1 cellular context compared by ENCODE assay signal in genomic region chr12:56189336-56189917, GRCh38.
TF ChIP-seq lines count a peak whose summit lies in the region.

Gene SMARCC2, minus strand, starts transcription at chr12:56189483. Its CDS starts 22 bp downstream, at chr12:56189461.

TF ChIP-seq in H1, 55 proteins besides CTCF, POLR2A, EP300 and RAD21:
- TF ChIP-seq SIN3A (conservative IDR thresholded peaks at IDR 0.05 in 1 of 2, IDR thresholded peaks at IDR 0.05 in 1 of 2; ENCODE audit: low read depth in 1 of 2, low read length in 2 of 2), result peak; percentile 13 to 45; a peak in 1 of 4 replicates
- no peak for TF ChIP-seq HDAC2 (IDR thresholded peaks at IDR 0.05; ENCODE audit: borderline replicate concordance in 1 of 2, low read depth in 2 of 2, low read length in 2 of 2)
- no peak for TF ChIP-seq SP2 (IDR thresholded peaks at IDR 0.05; ENCODE audit: low read length)
- peak; percentile 55 for TF ChIP-seq TAF1 (IDR thresholded peaks at IDR 0.05; ENCODE audit: low read depth, low read length)
- TF ChIP-seq POLR2AphosphoS5 (IDR thresholded peaks at IDR 0.05; ENCODE audit: low read depth, low read length), result peak; percentile 72
- peak; percentile 22; the same call in 1 of the 2 replicates for TF ChIP-seq EGR1 (IDR thresholded peaks at IDR 0.05; ENCODE audit: borderline replicate concordance, low read depth, low read length)
- TF ChIP-seq KDM1A (IDR thresholded peaks at IDR 0.05; ENCODE audit: borderline replicate concordance, low read length), result no peak
- no peak for TF ChIP-seq GTF2F1 (IDR thresholded peaks at IDR 0.05; ENCODE audit: borderline replicate concordance, low read depth, low read length)
- no peak for TF ChIP-seq NANOG (IDR thresholded peaks at IDR 0.05; ENCODE audit: insufficient read depth, low read depth, low read length, poor library complexity, severe bottlenecking)
- TF ChIP-seq JUND (IDR thresholded peaks at IDR 0.05; ENCODE audit: low read length), result no peak
- TF ChIP-seq RFX5 (IDR thresholded peaks at IDR 0.05; ENCODE audit: borderline replicate concordance, low read depth, low read length), result no peak
- 0 out of 2 replicates have a peak, but pooled peaks have one; percentile 8 for TF ChIP-seq CREB1 (IDR thresholded peaks at IDR 0.05)
- TF ChIP-seq MAX (IDR thresholded peaks at IDR 0.05), result no peak
- TF ChIP-seq SP4 (IDR thresholded peaks at IDR 0.05; ENCODE audit: low read length), result no peak
- no peak for TF ChIP-seq SP1 (IDR thresholded peaks at IDR 0.05; ENCODE audit: low read depth, low read length)
- TF ChIP-seq CTBP2 (IDR thresholded peaks at IDR 0.05; ENCODE audit: borderline replicate concordance, insufficient read depth, insufficient read length, low read length), result no peak
- TF ChIP-seq ASH2L (IDR thresholded peaks at IDR 0.05; ENCODE audit: low read length), result no peak
- no peak for TF ChIP-seq ZNF274 (IDR thresholded peaks at IDR 0.05; ENCODE audit: borderline replicate concordance, extremely low read depth, low read length)
- TF ChIP-seq SUZ12 (IDR thresholded peaks at IDR 0.05; ENCODE audit: low read length), result no peak
- no peak for TF ChIP-seq RXRA (IDR thresholded peaks at IDR 0.05; ENCODE audit: insufficient read depth, low read depth, low read length)
- TF ChIP-seq, protein P1, sequence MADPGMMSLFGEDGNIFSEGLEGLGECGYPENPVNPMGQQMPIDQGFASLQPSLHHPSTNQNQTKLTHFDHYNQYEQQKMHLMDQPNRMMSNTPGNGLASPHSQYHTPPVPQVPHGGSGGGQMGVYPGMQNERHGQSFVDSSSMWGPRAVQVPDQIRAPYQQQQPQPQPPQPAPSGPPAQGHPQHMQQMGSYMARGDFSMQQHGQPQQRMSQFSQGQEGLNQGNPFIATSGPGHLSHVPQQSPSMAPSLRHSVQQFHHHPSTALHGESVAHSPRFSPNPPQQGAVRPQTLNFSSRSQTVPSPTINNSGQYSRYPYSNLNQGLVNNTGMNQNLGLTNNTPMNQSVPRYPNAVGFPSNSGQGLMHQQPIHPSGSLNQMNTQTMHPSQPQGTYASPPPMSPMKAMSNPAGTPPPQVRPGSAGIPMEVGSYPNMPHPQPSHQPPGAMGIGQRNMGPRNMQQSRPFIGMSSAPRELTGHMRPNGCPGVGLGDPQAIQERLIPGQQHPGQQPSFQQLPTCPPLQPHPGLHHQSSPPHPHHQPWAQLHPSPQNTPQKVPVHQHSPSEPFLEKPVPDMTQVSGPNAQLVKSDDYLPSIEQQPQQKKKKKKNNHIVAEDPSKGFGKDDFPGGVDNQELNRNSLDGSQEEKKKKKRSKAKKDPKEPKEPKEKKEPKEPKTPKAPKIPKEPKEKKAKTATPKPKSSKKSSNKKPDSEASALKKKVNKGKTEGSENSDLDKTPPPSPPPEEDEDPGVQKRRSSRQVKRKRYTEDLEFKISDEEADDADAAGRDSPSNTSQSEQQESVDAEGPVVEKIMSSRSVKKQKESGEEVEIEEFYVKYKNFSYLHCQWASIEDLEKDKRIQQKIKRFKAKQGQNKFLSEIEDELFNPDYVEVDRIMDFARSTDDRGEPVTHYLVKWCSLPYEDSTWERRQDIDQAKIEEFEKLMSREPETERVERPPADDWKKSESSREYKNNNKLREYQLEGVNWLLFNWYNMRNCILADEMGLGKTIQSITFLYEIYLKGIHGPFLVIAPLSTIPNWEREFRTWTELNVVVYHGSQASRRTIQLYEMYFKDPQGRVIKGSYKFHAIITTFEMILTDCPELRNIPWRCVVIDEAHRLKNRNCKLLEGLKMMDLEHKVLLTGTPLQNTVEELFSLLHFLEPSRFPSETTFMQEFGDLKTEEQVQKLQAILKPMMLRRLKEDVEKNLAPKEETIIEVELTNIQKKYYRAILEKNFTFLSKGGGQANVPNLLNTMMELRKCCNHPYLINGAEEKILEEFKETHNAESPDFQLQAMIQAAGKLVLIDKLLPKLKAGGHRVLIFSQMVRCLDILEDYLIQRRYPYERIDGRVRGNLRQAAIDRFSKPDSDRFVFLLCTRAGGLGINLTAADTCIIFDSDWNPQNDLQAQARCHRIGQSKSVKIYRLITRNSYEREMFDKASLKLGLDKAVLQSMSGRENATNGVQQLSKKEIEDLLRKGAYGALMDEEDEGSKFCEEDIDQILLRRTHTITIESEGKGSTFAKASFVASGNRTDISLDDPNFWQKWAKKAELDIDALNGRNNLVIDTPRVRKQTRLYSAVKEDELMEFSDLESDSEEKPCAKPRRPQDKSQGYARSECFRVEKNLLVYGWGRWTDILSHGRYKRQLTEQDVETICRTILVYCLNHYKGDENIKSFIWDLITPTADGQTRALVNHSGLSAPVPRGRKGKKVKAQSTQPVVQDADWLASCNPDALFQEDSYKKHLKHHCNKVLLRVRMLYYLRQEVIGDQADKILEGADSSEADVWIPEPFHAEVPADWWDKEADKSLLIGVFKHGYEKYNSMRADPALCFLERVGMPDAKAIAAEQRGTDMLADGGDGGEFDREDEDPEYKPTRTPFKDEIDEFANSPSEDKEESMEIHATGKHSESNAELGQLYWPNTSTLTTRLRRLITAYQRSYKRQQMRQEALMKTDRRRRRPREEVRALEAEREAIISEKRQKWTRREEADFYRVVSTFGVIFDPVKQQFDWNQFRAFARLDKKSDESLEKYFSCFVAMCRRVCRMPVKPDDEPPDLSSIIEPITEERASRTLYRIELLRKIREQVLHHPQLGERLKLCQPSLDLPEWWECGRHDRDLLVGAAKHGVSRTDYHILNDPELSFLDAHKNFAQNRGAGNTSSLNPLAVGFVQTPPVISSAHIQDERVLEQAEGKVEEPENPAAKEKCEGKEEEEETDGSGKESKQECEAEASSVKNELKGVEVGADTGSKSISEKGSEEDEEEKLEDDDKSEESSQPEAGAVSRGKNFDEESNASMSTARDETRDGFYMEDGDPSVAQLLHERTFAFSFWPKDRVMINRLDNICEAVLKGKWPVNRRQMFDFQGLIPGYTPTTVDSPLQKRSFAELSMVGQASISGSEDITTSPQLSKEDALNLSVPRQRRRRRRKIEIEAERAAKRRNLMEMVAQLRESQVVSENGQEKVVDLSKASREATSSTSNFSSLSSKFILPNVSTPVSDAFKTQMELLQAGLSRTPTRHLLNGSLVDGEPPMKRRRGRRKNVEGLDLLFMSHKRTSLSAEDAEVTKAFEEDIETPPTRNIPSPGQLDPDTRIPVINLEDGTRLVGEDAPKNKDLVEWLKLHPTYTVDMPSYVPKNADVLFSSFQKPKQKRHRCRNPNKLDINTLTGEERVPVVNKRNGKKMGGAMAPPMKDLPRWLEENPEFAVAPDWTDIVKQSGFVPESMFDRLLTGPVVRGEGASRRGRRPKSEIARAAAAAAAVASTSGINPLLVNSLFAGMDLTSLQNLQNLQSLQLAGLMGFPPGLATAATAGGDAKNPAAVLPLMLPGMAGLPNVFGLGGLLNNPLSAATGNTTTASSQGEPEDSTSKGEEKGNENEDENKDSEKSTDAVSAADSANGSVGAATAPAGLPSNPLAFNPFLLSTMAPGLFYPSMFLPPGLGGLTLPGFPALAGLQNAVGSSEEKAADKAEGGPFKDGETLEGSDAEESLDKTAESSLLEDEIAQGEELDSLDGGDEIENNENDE (IDR thresholded peaks at IDR 0.05; ENCODE audit: insufficient replicate concordance, low read length), result no peak
- TF ChIP-seq TEAD4 (IDR thresholded peaks at IDR 0.05; ENCODE audit: low read depth, low read length), result peak; percentile 15; the same call in 1 of the 2 replicates
- no peak; the same call in 1 of the 2 replicates for TF ChIP-seq E2F6 (IDR thresholded peaks at IDR 0.05)
- TF ChIP-seq EZH2 (IDR thresholded peaks at IDR 0.05; ENCODE audit: low read depth, low read length, severe bottlenecking), result no peak
- TF ChIP-seq KDM4A (IDR thresholded peaks at IDR 0.05; ENCODE audit: low read depth, low read length, severe bottlenecking), result no peak
- no peak for TF ChIP-seq RNF2 (IDR thresholded peaks at IDR 0.05; ENCODE audit: borderline replicate concordance, low read depth, low read length, missing control alignments, poor library complexity, severe bottlenecking)
- no peak for TF ChIP-seq TCF12 (IDR thresholded peaks at IDR 0.05; ENCODE audit: low read depth, low read length)
- TF ChIP-seq RBBP5 (IDR thresholded peaks at IDR 0.05; ENCODE audit: borderline replicate concordance, low read depth, low read length), result no peak
- TF ChIP-seq TBP (IDR thresholded peaks at IDR 0.05; ENCODE audit: low read depth, low read length), result peak; percentile 37; the same call in 1 of the 2 replicates
- no peak for TF ChIP-seq CBX8 (IDR thresholded peaks at IDR 0.05; ENCODE audit: borderline replicate concordance, low read depth, low read length)
- no peak for TF ChIP-seq CHD1 (IDR thresholded peaks at IDR 0.05; ENCODE audit: low read depth, low read length)
- TF ChIP-seq, protein P2, sequence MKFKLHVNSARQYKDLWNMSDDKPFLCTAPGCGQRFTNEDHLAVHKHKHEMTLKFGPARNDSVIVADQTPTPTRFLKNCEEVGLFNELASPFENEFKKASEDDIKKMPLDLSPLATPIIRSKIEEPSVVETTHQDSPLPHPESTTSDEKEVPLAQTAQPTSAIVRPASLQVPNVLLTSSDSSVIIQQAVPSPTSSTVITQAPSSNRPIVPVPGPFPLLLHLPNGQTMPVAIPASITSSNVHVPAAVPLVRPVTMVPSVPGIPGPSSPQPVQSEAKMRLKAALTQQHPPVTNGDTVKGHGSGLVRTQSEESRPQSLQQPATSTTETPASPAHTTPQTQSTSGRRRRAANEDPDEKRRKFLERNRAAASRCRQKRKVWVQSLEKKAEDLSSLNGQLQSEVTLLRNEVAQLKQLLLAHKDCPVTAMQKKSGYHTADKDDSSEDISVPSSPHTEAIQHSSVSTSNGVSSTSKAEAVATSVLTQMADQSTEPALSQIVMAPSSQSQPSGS (IDR thresholded peaks at IDR 0.05; ENCODE audit: low read length), result no peak
- TF ChIP-seq CEBPB (IDR thresholded peaks at IDR 0.05; ENCODE audit: low read depth, low read length), result no peak
- no peak for TF ChIP-seq NRF1 (IDR thresholded peaks at IDR 0.05; ENCODE audit: low read depth, low read length)
- TF ChIP-seq PHF8 (conservative IDR thresholded peaks at IDR 0.05; ENCODE audit: low read depth, low read length), result peak; percentile 83; the same call in 1 of the 2 replicates
- no peak for TF ChIP-seq ATF3 (IDR thresholded peaks at IDR 0.05; ENCODE audit: insufficient read depth, low read depth, low read length)
- no peak for TF ChIP-seq BRCA1 (IDR thresholded peaks at IDR 0.05; ENCODE audit: low read depth, low read length)
- TF ChIP-seq JUN (IDR thresholded peaks at IDR 0.05; ENCODE audit: low read depth, low read length), result no peak
- TF ChIP-seq FOSL1 (IDR thresholded peaks at IDR 0.05; ENCODE audit: insufficient read depth, low read depth, low read length), result no peak
- TF ChIP-seq KDM5A (IDR thresholded peaks at IDR 0.05; ENCODE audit: low read length), result no peak
- no peak for TF ChIP-seq SIX5 (IDR thresholded peaks at IDR 0.05; ENCODE audit: low read depth, low read length)
- TF ChIP-seq USF2 (IDR thresholded peaks at IDR 0.05; ENCODE audit: low read length), result no peak
- no peak for TF ChIP-seq MAFK (IDR thresholded peaks at IDR 0.05; ENCODE audit: low read depth, low read length)
- no peak for TF ChIP-seq CBX5 (IDR thresholded peaks at IDR 0.05; ENCODE audit: low read depth, low read length)
- TF ChIP-seq SRF (IDR thresholded peaks at IDR 0.05; ENCODE audit: low read depth, low read length), result no peak
- TF ChIP-seq TAF7 (optimal IDR thresholded peaks at IDR 0.05; ENCODE audit: borderline replicate concordance, low read depth, low read length), result peak; percentile 21
- TF ChIP-seq SIRT6 (IDR thresholded peaks at IDR 0.05; ENCODE audit: low read length), result no peak
- TF ChIP-seq GABPA (IDR thresholded peaks at IDR 0.05; ENCODE audit: borderline replicate concordance, insufficient read depth, low read length), result 0 out of 2 replicates have a peak, but pooled peaks have one; percentile 4
- TF ChIP-seq BACH1 (IDR thresholded peaks at IDR 0.05; ENCODE audit: low read length), result no peak
- peak; percentile 44; the same call in 1 of the 2 replicates for TF ChIP-seq YY1 (IDR thresholded peaks at IDR 0.05; ENCODE audit: low read depth, low read length)
- no peak for TF ChIP-seq BCL11A (IDR thresholded peaks at IDR 0.05; ENCODE audit: low read depth in 2 of 2, low read length in 2 of 2)
- TF ChIP-seq HDAC6 (IDR thresholded peaks at IDR 0.05; ENCODE audit: low read depth, low read length), result no peak
